Comparison of ENCODE assay signal across 17 cellular contexts in genomic region chr11:85656777-85657176, GRCh38. TPM values are rescaled to one million over a fixed set of nuclear protein-coding genes. Genes with fewer than 3 reads are reported as not detected.
"Had no signal": no experiment of that assay in that cellular context is flagged by ENCODE, and none has a peak within 500 bp of the region (broad histone marks: within the 10 kb centered on the region; RNA-seq: fewer than 3 reads in every experiment).

No MANE protein-coding gene starts in this region.

- H3K9me3 ChIP-seq: upper lobe of right lung had no signal

- H3K27ac Mint-ChIP-seq: activated T-helper 2 cell treated with anti-CD3 and anti-CD28 coated beads, Interferon-gamma antibody, Interleukin-2, Interleukin-4, amounts not matched to agents 10 μg/mL and 5 μg/mL and 100 μg/mL, durations not matched to agents 14 hours and 24 hours and 36 hours; mesothelial cell of epicardium; stimulated activated naive B cell treated with anti-CD40 and anti-IgM and Interleukin-4, amounts not matched to agents 10 μg/mL and 1 μg/mL and 100 μg/mL, for 72 hours had no signal

- H3K9me3 Mint-ChIP-seq: activated T-helper 2 cell treated with anti-CD3 and anti-CD28 coated beads, Interferon-gamma antibody, Interleukin-2, Interleukin-4, amounts not matched to agents 10 μg/mL and 5 μg/mL and 100 μg/mL, durations not matched to agents 14 hours and 24 hours and 36 hours; mesothelial cell of epicardium; natural killer cell treated with Interleukin-12 subunit alpha and Interleukin-12 subunit beta and Interleukin-15 and Interleukin-18, amount 100 ng/mL, for 72 hours; stimulated activated naive B cell treated with anti-CD40 and anti-IgM and Interleukin-4, amounts not matched to agents 10 μg/mL and 1 μg/mL and 100 μg/mL, for 72 hours had no signal

- DNase-seq: activated naive CD4-positive, alpha-beta T cell treated with anti-CD3 and anti-CD28 coated beads, Interleukin-2, amount 50 U/mL, for 16 hours; amniotic stem cell; dermis blood vessel endothelial cell; foreskin keratinocyte; left cardiac atrium; nucleus accumbens; stimulated activated CD4-positive, alpha-beta T cell treated with anti-CD3 and anti-CD28 coated beads, Interleukin-4, amount 100 ng/mL, for 4 hours; stimulated activated naive B cell treated with anti-CD40 and anti-IgM and Interleukin-4, amounts not matched to agents 10 μg/mL and 1 μg/mL and 100 μg/mL, for 72 hours; T-helper 1 cell; upper lobe of right lung had no signal

- H3K27me3 Mint-ChIP-seq: natural killer cell treated with Interleukin-12 subunit alpha and Interleukin-12 subunit beta and Interleukin-15 and Interleukin-18, amount 100 ng/mL, for 72 hours; stimulated activated naive B cell treated with anti-CD40 and anti-IgM and Interleukin-4, amounts not matched to agents 10 μg/mL and 1 μg/mL and 100 μg/mL, for 72 hours had no signal

- ATAC-seq: foreskin keratinocyte; left cardiac atrium; natural killer cell treated with Interleukin-12 subunit alpha and Interleukin-12 subunit beta and Interleukin-15 and Interleukin-18, amount 100 ng/mL, for 72 hours; sciatic nerve; SK-N-SH treated with all-trans-retinoic acid at 6 μM for 48 hours; stimulated activated naive B cell treated with anti-CD40 and anti-IgM and Interleukin-4, amounts not matched to agents 10 μg/mL and 1 μg/mL and 100 μg/mL, for 72 hours; upper lobe of right lung had no signal

- H3K4me3 Mint-ChIP-seq: mesothelial cell of epicardium; natural killer cell treated with Interleukin-12 subunit alpha and Interleukin-12 subunit beta and Interleukin-15 and Interleukin-18, amount 100 ng/mL, for 72 hours; stimulated activated naive B cell treated with anti-CD40 and anti-IgM and Interleukin-4, amounts not matched to agents 10 μg/mL and 1 μg/mL and 100 μg/mL, for 72 hours had no signal

RNA-seq across cellular contexts. Expression of gene CCDC89, which starts 29.2 kb away (rescaled TPM):
- total RNA-seq: activated CD8-positive, alpha-beta memory T cell treated with anti-CD3 and anti-CD28 coated beads for 36 hours; activated T-helper 2 cell treated with anti-CD3 and anti-CD28 coated beads, Interferon-gamma antibody, Interleukin-2, Interleukin-4, amounts not matched to agents 10 μg/mL and 5 μg/mL and 100 μg/mL, durations not matched to agents 14 hours and 24 hours and 36 hours; dermis blood vessel endothelial cell; epithelial cell of proximal tubule had no signal
